In genomic region chr10:26259341-26259740, GRCh38 we compare ENCODE assay signal across 23 cellular contexts. TPM values are rescaled to one million over a fixed set of nuclear protein-coding genes. Genes with fewer than 3 reads are reported as not detected.
"Had no signal": no experiment of that assay in that cellular context is flagged by ENCODE, and none has a peak within 500 bp of the region (broad histone marks: within the 10 kb centered on the region; RNA-seq: fewer than 3 reads in every experiment).

No MANE protein-coding gene starts in this region.

- H3K27ac ChIP-seq: HL-60, SJSA1, SK-N-MC had no signal

- H3K4me3 ChIP-seq: SJSA1, SK-N-MC had no signal

- H3K36me3 ChIP-seq: SJSA1 had no signal

- DNase-seq: NCI-H1048, NCI-H1105, NCI-H1417, NCI-H1436 treated with DMSO at 0.1 percent for 48 hours, NCI-H1694, NCI-H187 treated with DMSO at 0.1 percent for 48 hours, NCI-H2029 treated with DMSO at 0.1 percent for 48 hours, NCI-H2171 treated with DMSO at 0.1 percent for 48 hours, NCI-H345, NCI-H446 treated with DMSO at 0.1 percent for 48 hours, NCI-H524, NCI-H526 treated with DMSO at 0.1 percent for 48 hours, NCI-H748 treated with DMSO at 0.1 percent for 48 hours, Right ventricle myocardium superior, RPMI8226, SIG-M5 had no signal

- H3K4me1 ChIP-seq: SJSA1 had no signal

- FAIRE-seq: HTR-8/SVneo, RCC 7860 had no signal

- H3K9me3 ChIP-seq: SJSA1 had no signal

RNA-seq across cellular contexts. Expression of gene GAD2, which starts 42.8 kb away (rescaled TPM):
- total RNA-seq: LHCN-M2, MCF 10A, Right ventricle myocardium superior, SJSA1 had no signal
